In the genomic region with DNA sequence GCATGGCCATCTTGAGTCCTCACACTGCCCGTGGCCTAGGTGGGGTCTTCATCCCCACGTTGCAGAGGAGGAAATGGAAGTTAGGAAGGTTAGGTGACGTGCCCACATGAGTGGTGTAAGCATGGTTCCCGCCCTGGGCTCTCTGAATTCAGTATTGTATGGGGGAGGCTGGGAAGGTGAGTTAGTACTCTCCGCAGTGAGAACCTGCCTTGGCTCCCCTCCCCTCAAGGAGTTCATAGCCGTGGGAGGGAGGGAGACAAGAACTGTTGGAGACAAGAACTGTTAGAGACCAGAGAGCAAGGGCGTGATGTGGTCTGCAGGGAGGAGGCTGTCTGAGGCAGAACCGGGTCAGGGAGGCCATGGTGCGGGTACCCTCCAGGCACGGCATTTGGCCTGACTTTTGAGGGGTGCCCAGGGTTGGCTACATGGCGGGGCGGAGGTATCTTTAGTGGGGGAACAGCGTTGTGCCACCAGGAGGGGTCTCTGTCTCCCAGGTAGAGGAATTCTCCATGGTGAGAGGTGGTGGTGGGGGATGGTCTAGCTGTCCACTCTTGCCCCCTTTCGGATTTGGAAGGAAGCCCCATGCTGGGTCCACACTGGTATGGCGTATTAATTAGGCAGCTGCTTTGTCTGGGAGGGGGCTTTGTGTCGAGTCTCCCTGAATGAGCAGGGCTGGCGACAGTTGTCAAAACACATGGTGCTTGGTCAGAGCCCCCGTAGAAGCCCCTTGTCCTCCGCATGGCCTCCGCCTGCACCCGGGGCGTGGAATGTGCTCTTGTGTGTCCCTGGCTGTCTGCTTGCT, we compare ENCODE assay signal across 11 cellular contexts. TPM values are rescaled to one million over a fixed set of nuclear protein-coding genes. Genes with fewer than 3 reads are reported as not detected.
DNase-seq lines count a peak whose midpoint lies in the region; ATAC-seq, FAIRE-seq and TF ChIP-seq lines count a peak whose summit lies in the region.
"Had no signal": no experiment of that assay in that cellular context is flagged by ENCODE, and none has a peak within 500 bp of the region (broad histone marks: within the 10 kb centered on the region; RNA-seq: fewer than 3 reads in every experiment).

No MANE protein-coding gene starts in this region.

- H3K4me1 Mint-ChIP-seq in HFFc6 (ENCODE audit: low read depth) (peaks cover 40% of the 10 kb centered on the region), astrocyte (ENCODE audit: low read depth, unreplicated experiment) (peaks cover 41% of the 10 kb centered on the region)
- H3K4me1 Mint-ChIP-seq in stimulated activated effector memory CD8-positive, alpha-beta T cell treated with anti-CD3 and anti-CD28 coated beads, Interleukin-12 subunit alpha, Interleukin-12 subunit beta, amount 100 ng/mL, for 72 hours, result peaks cover 64% of the 10 kb centered on the region

- H3K27me3 ChIP-seq in astrocyte (ENCODE audit: insufficient read depth, low read length) (no peaks in the 10 kb centered on the region), keratinocyte (ENCODE audit: control insufficient read depth, extremely low read depth, insufficient read depth, low read length) (no peaks in the 10 kb centered on the region)

- H2AFZ ChIP-seq in astrocyte (ENCODE audit: low read depth, low read length) (no peak overlapping the region), keratinocyte (ENCODE audit: control insufficient read depth, low read length) (no peak overlapping the region)

- H3K79me2 ChIP-seq in astrocyte (ENCODE audit: insufficient read depth, low read length), result peaks cover 97% of the 10 kb centered on the region
- H3K79me2 ChIP-seq in keratinocyte (ENCODE audit: control insufficient read depth, insufficient read depth, low read length), result peaks cover 96% of the 10 kb centered on the region

- TF ChIP-seq CTCF in HFFc6 (IDR thresholded peaks at IDR 0.05), result no peak
- no peak for TF ChIP-seq CTCF in astrocyte (IDR thresholded peaks at IDR 0.05; ENCODE audit: insufficient read depth, low read depth, low read length)
- TF ChIP-seq CTCF in keratinocyte (optimal IDR thresholded peaks at IDR 0.05 in 1 of 3, IDR thresholded peaks at IDR 0.05 in 1 of 3, conservative IDR thresholded peaks at IDR 0.05 in 1 of 3; ENCODE audit: extremely low read depth in 1 of 3, insufficient read depth in 2 of 3, low read length in 3 of 3), result peak in 2 of 3 experiments; percentile 1 to 21

- H4K20me1 ChIP-seq in astrocyte (ENCODE audit: insufficient read depth, low read length) (peaks cover 68% of the 10 kb centered on the region), keratinocyte (ENCODE audit: control insufficient read depth, extremely low read depth, insufficient read depth, low read length) (peaks cover 6% of the 10 kb centered on the region)

- H3K36me3 ChIP-seq in astrocyte (ENCODE audit: insufficient read depth, low read length) (peaks cover 40% of the 10 kb centered on the region), keratinocyte (ENCODE audit: control insufficient read depth in 2 of 2, extremely low read depth in 1 of 2, insufficient read depth in 2 of 2, low read length in 2 of 2) (peaks cover 43 to 71% of the 10 kb centered on the region in 2 experiments)

- H3K9me1 ChIP-seq in keratinocyte (ENCODE audit: control insufficient read depth, extremely low read depth, insufficient read depth, low read length), result no peaks in the 10 kb centered on the region

- H3K9ac ChIP-seq in astrocyte (ENCODE audit: low read length) (no peak overlapping the region), keratinocyte (ENCODE audit: control insufficient read depth, extremely low read depth, insufficient read depth, low read length) (peak overlapping the region; percentile 82)

- ATAC-seq in stimulated activated effector memory CD8-positive, alpha-beta T cell treated with anti-CD3 and anti-CD28 coated beads, Interleukin-12 subunit alpha, Interleukin-12 subunit beta, amount 100 ng/mL, for 72 hours, result no peak
- no peak for ATAC-seq in GM21529 (IDR thresholded peaks at IDR 0.05; ENCODE audit: unreplicated experiment)
- no peak for ATAC-seq in GM18858 (IDR thresholded peaks at IDR 0.05; ENCODE audit: unreplicated experiment)
- ATAC-seq in HG03457 (IDR thresholded peaks at IDR 0.05; ENCODE audit: unreplicated experiment), result no peak
- ATAC-seq: PC-3 had no signal

- H3K4me2 ChIP-seq in astrocyte (ENCODE audit: low read length) (no peak overlapping the region), keratinocyte (ENCODE audit: control insufficient read depth, extremely low read depth, insufficient read depth, low read depth, low read length) (peak overlapping the region; percentile 37)

- no peak overlapping the region for H3K27ac ChIP-seq in astrocyte (ENCODE audit: low read depth, low read length)
- peak overlapping the region; percentile 100 for H3K27ac ChIP-seq in keratinocyte (ENCODE audit: control insufficient read depth, insufficient read depth, low read length)

- dilution Hi-C loops in keratinocyte (cut with MboI; ENCODE audit: extremely low pct_ligation_motif_present, low sequenced_read_pairs), result no loop called here

- H3K27me3 Mint-ChIP-seq in HFFc6 (ENCODE audit: insufficient read depth) (peaks cover 32% of the 10 kb centered on the region), astrocyte (ENCODE audit: low read depth, unreplicated experiment) (no peaks in the 10 kb centered on the region)

- H3K9me3 ChIP-seq in astrocyte (ENCODE audit: insufficient read depth, low read depth, low read length) (no peaks in the 10 kb centered on the region), keratinocyte (ENCODE audit: control insufficient read depth, low read depth, low read length) (no peaks in the 10 kb centered on the region)

- H3K27ac Mint-ChIP-seq in HFFc6 (peak overlapping the region; percentile 67), astrocyte (ENCODE audit: unreplicated experiment) (peak overlapping the region; percentile 86)
- peak overlapping the region; percentile 78 for H3K27ac Mint-ChIP-seq in stimulated activated effector memory CD8-positive, alpha-beta T cell treated with anti-CD3 and anti-CD28 coated beads, Interleukin-12 subunit alpha, Interleukin-12 subunit beta, amount 100 ng/mL, for 72 hours

- no peak overlapping the region for H3K4me3 ChIP-seq in astrocyte (ENCODE audit: insufficient read depth, low read depth, low read length)
- H3K4me3 ChIP-seq in keratinocyte (ENCODE audit: control insufficient read depth in 2 of 3, extremely low read depth in 1 of 3, insufficient read depth in 2 of 3, low read depth in 1 of 3, low read length in 3 of 3), result peak overlapping the region in 1 of 3 experiments; percentile 3

- peaks cover 57% of the 10 kb centered on the region for H3K36me3 Mint-ChIP-seq in HFFc6 (ENCODE audit: low read depth)
- H3K36me3 Mint-ChIP-seq in astrocyte (ENCODE audit: low read depth, unreplicated experiment), result peaks cover 10% of the 10 kb centered on the region
- peaks cover 86% of the 10 kb centered on the region for H3K36me3 Mint-ChIP-seq in stimulated activated effector memory CD8-positive, alpha-beta T cell treated with anti-CD3 and anti-CD28 coated beads, Interleukin-12 subunit alpha, Interleukin-12 subunit beta, amount 100 ng/mL, for 72 hours

- DNase-seq in HFFc6, result no peak
- DNase-seq in astrocyte (ENCODE audit: low read depth), result no peak
- DNase-seq in keratinocyte (ENCODE audit: low read depth, low spot score), result no peak
- DNase-seq in stimulated activated effector memory CD8-positive, alpha-beta T cell treated with anti-CD3 and anti-CD28 coated beads, Interleukin-12 subunit alpha, Interleukin-12 subunit beta, amount 100 ng/mL, for 72 hours (ENCODE audit: low spot score in 2 of 2), result no peak
- DNase-seq in activated CD4-positive, CD25-positive, alpha-beta regulatory T cell treated with anti-CD3 and anti-CD28 coated beads, Interleukin-2, amount 50 U/mL, for 72 hours, result no peak
- DNase-seq: DMS79 treated with DMSO at 0.1 percent for 48 hours, PC-3 had no signal

- H3K4me1 ChIP-seq in astrocyte (ENCODE audit: insufficient read depth, low read length) (peaks cover 33% of the 10 kb centered on the region), keratinocyte (ENCODE audit: control insufficient read depth, extremely low read depth, insufficient read depth, low read length) (peaks cover 60% of the 10 kb centered on the region)

- FAIRE-seq in astrocyte (lab: Jason Lieb, UNC), result no peak
- FAIRE-seq in keratinocyte (lab: Jason Lieb, UNC), result peak; percentile 64
- FAIRE-seq: frontal cortex had no signal

- no peaks in the 10 kb centered on the region for H3K9me3 Mint-ChIP-seq in HFFc6
- H3K9me3 Mint-ChIP-seq in astrocyte (ENCODE audit: unreplicated experiment), result no peaks in the 10 kb centered on the region
- no peaks in the 10 kb centered on the region for H3K9me3 Mint-ChIP-seq in stimulated activated effector memory CD8-positive, alpha-beta T cell treated with anti-CD3 and anti-CD28 coated beads, Interleukin-12 subunit alpha, Interleukin-12 subunit beta, amount 100 ng/mL, for 72 hours

- H3K4me3 Mint-ChIP-seq in HFFc6 (peak overlapping the region; percentile 41), astrocyte (ENCODE audit: unreplicated experiment) (peak overlapping the region; percentile 67)
- H3K4me3 Mint-ChIP-seq in stimulated activated effector memory CD8-positive, alpha-beta T cell treated with anti-CD3 and anti-CD28 coated beads, Interleukin-12 subunit alpha, Interleukin-12 subunit beta, amount 100 ng/mL, for 72 hours, result peak overlapping the region; percentile 8

RNA-seq across cellular contexts. Expression of a gene that starts 45.8 kb away (rescaled TPM):
- under 1 TPM; 0.09 to 0.45 (median 0.19) TPM for total RNA-seq in HFFc6 (2021; fragmentation: NEBNext Ultra II Directional; extraction: Animal tissue kit (Norgen Biotek cat#: 25700))
- 4.6 and 6.0 TPM in 2 replicates for total RNA-seq in astrocyte
- 5.6 to 20.4 TPM (median 6.0 TPM) in 3 replicates for polyA plus RNA-seq in keratinocyte
- polyA plus RNA-seq in keratinocyte (2011; ENCODE audit: low read depth), result 6.8 TPM
- 7.4 and 15.5 TPM in 2 replicates for polyA plus RNA-seq in keratinocyte (2011; cell fraction: cytosol; rRNA removed)
- 32.9 and 44.6 TPM in 2 replicates for polyA plus RNA-seq in keratinocyte (2011; cell fraction: nucleus; rRNA removed)
- polyA plus RNA-seq in keratinocyte (2012; ENCODE audit: low replicate concordance), result 4.6 and 7.5 TPM in 2 replicates
- polyA minus RNA-seq in keratinocyte, result 3.9 to 9.7 TPM (median 6.0 TPM) in 3 replicates
- 5.4 TPM for polyA minus RNA-seq in keratinocyte (2011; cell fraction: cytosol; rRNA and poly(A)+ RNA removed)
- polyA minus RNA-seq in keratinocyte (2011; cell fraction: nucleus; rRNA and poly(A)+ RNA removed), result 4.7 and 5.5 TPM in 2 replicates

RNA-seq across cellular contexts. Expression of a gene that starts 51.0 kb away (rescaled TPM):
- total RNA-seq in HFFc6 (2021; fragmentation: NEBNext Ultra II Directional; extraction: Animal tissue kit (Norgen Biotek cat#: 25700)), result 1,000 to 10,000 TPM in 5 of 6 experiments, 100 to 1,000 TPM in 1; 972 to 1,299 (median 1,250) TPM
- 805 and 879 TPM in 2 replicates for total RNA-seq in astrocyte
- polyA plus RNA-seq in keratinocyte, result 463 to 720 TPM (median 526 TPM) in 3 replicates
- polyA plus RNA-seq in keratinocyte (2011; ENCODE audit: low read depth), result 762 TPM
- 452 and 468 TPM in 2 replicates for polyA plus RNA-seq in keratinocyte (2011; cell fraction: cytosol; rRNA removed)
- polyA plus RNA-seq in keratinocyte (2011; cell fraction: nucleus; rRNA removed), result 1,020 and 1,377 TPM in 2 replicates
- polyA plus RNA-seq in keratinocyte (2012; ENCODE audit: low replicate concordance), result 537 and 1,150 TPM in 2 replicates
- polyA minus RNA-seq in keratinocyte, result 417 to 1,584 TPM (median 501 TPM) in 3 replicates
- 376 TPM for polyA minus RNA-seq in keratinocyte (2011; cell fraction: cytosol; rRNA and poly(A)+ RNA removed)
- polyA minus RNA-seq in keratinocyte (2011; cell fraction: nucleus; rRNA and poly(A)+ RNA removed), result 400 and 697 TPM in 2 replicates

Comparison
In these comparisons a context has a peak if more than half of its experiments do, and no peak if none do; other contexts are left out.
1. H3K4me3 Mint-ChIP-seq: peak in every context shown above with its lines; median percentile 67 in astrocyte; 41 in HFFc6; 8 in stimulated activated effector memory CD8-positive, alpha-beta T cell treated with anti-CD3 and anti-CD28 coated beads, Interleukin-12 subunit alpha, Interleukin-12 subunit beta, amount 100 ng/mL, for 72 hours.
2. CTCF ChIP-seq: peak in keratinocyte (2 of 3); none in HFFc6 (single experiment) and astrocyte (single experiment).
3. Peak in every context shown above with its lines, with median percentiles within 50 percentile points of each other: H3K27ac Mint-ChIP-seq.